Comparison of ENCODE assay signal across 18 cellular contexts in the genomic region with DNA sequence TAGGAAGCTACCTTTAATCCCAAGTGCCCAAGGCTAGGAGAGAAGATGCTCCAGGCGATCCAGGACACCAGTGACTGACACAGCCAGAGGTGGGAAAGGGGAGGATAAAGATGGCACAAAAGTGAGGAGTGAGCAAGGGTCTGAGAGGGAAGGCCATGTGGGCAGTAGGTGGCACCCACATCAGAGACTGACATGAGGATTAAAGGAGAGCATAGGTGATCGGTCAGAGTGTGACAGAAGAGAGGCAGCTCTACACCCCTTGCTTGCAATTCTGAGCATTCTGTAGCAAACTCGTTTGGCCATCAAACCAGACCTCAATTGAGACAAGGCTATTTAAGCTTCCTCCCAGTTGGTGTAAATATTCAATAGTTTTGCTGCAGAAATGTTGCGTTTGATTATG. TPM values are rescaled to one million over a fixed set of nuclear protein-coding genes. Genes with fewer than 3 reads are reported as not detected.
DNase-seq lines count a peak whose midpoint lies in the region; ATAC-seq and TF ChIP-seq lines count a peak whose summit lies in the region.
"Had no signal": no experiment of that assay in that cellular context is flagged by ENCODE, and none has a peak within 500 bp of the region (broad histone marks: within the 10 kb centered on the region; RNA-seq: fewer than 3 reads in every experiment).

No MANE protein-coding gene starts in this region.

- H3K18ac ChIP-seq in H9 (ENCODE audit: insufficient read length, low read depth, low read length), result no peak overlapping the region

- H3K23ac ChIP-seq in H9 (ENCODE audit: insufficient read length, low read depth, low read length), result no peak overlapping the region

- no peaks in the 10 kb centered on the region for H3K4me1 ChIP-seq in H9 (ENCODE audit: insufficient read depth, low read length)
- H3K4me1 ChIP-seq in spleen, result peaks cover 0 to 67% (median 34%) of the 10 kb centered on the region in 6 donors
- H3K4me1 ChIP-seq: A549 had no signal

- H2AK5ac ChIP-seq in H9 (ENCODE audit: insufficient read length, low read length), result no peak overlapping the region

- WGBS in H9 (ENCODE audit: extremely low coverage, insufficient read length, low lambda C conversion rate), result no CpG with 5 or more reads among the region's 4 CpGs
- 62 to 77% (median 73%) methylated on average over 4 of the region's 4 CpGs for WGBS in spleen, 5 donors

- no peak overlapping the region for H3K4ac ChIP-seq in H9 (ENCODE audit: low read depth, low read length)

- no peak overlapping the region for H3K4me2 ChIP-seq in H9 (ENCODE audit: insufficient read depth, insufficient read length, low read length)
- H3K4me2 ChIP-seq: A549 had no signal

- no peaks in the 10 kb centered on the region for H4K20me1 ChIP-seq in H9 (ENCODE audit: control insufficient read depth, insufficient read depth, insufficient read length)

- H3K27ac ChIP-seq in H9 (ENCODE audit: insufficient read length, low read depth, low read length) (no peak overlapping the region), spleen (peak overlapping the region; percentile 53 to 90 (median 76))

- H2BK12ac ChIP-seq in H9 (ENCODE audit: insufficient read length, low read depth, low read length), result no peak overlapping the region

- CTCF ChIA-PET in activated CD4-positive, alpha-beta T cell treated with anti-CD3 and anti-CD28 coated beads for 36 hours (lab: Charles Lee), result interaction anchor here (0.6 to 10.6 kb wide), 9 partner anchors 8 to 348 kb away, joined by 3 to 130 read pairs (median 6); a partner anchor contains a TSS

- ATAC-seq in activated CD4-positive, alpha-beta T cell treated with anti-CD3 and anti-CD28 coated beads for 36 hours, result peak; percentile 27
- ATAC-seq in activated T-helper 17 cell treated with anti-CD3 and anti-CD28 coated beads, Interleukin-2, amount 50 U/mL, for 72 hours (replicated peaks), result peak; percentile 34
- ATAC-seq in GM18868 (IDR thresholded peaks at IDR 0.05; ENCODE audit: unreplicated experiment), result no peak

- no peaks in the 10 kb centered on the region for H3K23me2 ChIP-seq in H9 (ENCODE audit: insufficient read length, low read depth, low read length, poor library complexity, severe bottlenecking)

- no peak overlapping the region for H2BK5ac ChIP-seq in H9 (ENCODE audit: insufficient read length, low read length)

- no peak overlapping the region for H3T11ph ChIP-seq in H9 (ENCODE audit: low read length)

- H3K9ac ChIP-seq in H9 (ENCODE audit: extremely low read depth, insufficient read length, low read length), result no peak overlapping the region

- H2BK15ac ChIP-seq in H9 (ENCODE audit: low read depth, low read length), result no peak overlapping the region

- H2BK120ac ChIP-seq in H9 (ENCODE audit: low read depth, low read length, poor library complexity, severe bottlenecking), result no peak overlapping the region

- H3K79me1 ChIP-seq in H9 (ENCODE audit: insufficient read depth, low read depth, low read length, poor library complexity, severe bottlenecking), result no peaks in the 10 kb centered on the region

- no peak overlapping the region for H3K14ac ChIP-seq in H9 (ENCODE audit: insufficient read depth, low read length)

- H3K27me3 ChIP-seq in H9 (ENCODE audit: insufficient read depth, low read length) (no peaks in the 10 kb centered on the region; the same call in 1 of the 2 replicates), spleen (replicated peaks in 1 of 7) (no peaks in the 10 kb centered on the region)

- peak overlapping the region; percentile 94 for H3K27ac Mint-ChIP-seq in activated CD4-positive, alpha-beta T cell treated with anti-CD3 and anti-CD28 coated beads for 36 hours
- peak overlapping the region in 2 of 3 experiments; percentile 26 to 49; a peak in 2 of 7 replicates for H3K27ac Mint-ChIP-seq in H9
- H3K27ac Mint-ChIP-seq in activated T-helper 17 cell treated with anti-CD3 and anti-CD28 coated beads, Interleukin-2, amount 50 U/mL, for 72 hours, result peak overlapping the region; percentile 80
- H3K27ac Mint-ChIP-seq: HFFc6 had no signal

- no peak overlapping the region for H3K56ac ChIP-seq in H9 (ENCODE audit: insufficient read length, low read depth, low read length)

- peaks cover 45% of the 10 kb centered on the region for H3K36me3 Mint-ChIP-seq in activated CD4-positive, alpha-beta T cell treated with anti-CD3 and anti-CD28 coated beads for 36 hours (ENCODE audit: low read depth)
- H3K36me3 Mint-ChIP-seq in H9 (ENCODE audit: insufficient read depth in 1 of 3, low read depth in 3 of 3), result peaks cover 0 to 2% (median 0%) of the 10 kb centered on the region in 3 experiments; a peak in 4 of 7 replicates
- H3K36me3 Mint-ChIP-seq in activated T-helper 17 cell treated with anti-CD3 and anti-CD28 coated beads, Interleukin-2, amount 50 U/mL, for 72 hours (ENCODE audit: low read depth), result peaks cover 49% of the 10 kb centered on the region

- no peaks in the 10 kb centered on the region for H3K9me3 Mint-ChIP-seq in activated CD4-positive, alpha-beta T cell treated with anti-CD3 and anti-CD28 coated beads for 36 hours (ENCODE audit: low read depth)
- H3K9me3 Mint-ChIP-seq in H9, result no peaks in the 10 kb centered on the region
- no peaks in the 10 kb centered on the region for H3K9me3 Mint-ChIP-seq in activated T-helper 17 cell treated with anti-CD3 and anti-CD28 coated beads, Interleukin-2, amount 50 U/mL, for 72 hours
- H3K9me3 Mint-ChIP-seq: HFFc6 had no signal

- H4K91ac ChIP-seq in H9 (ENCODE audit: insufficient read length, low read depth, low read length), result no peak overlapping the region

- peaks cover 0 to 25% (median 2%) of the 10 kb centered on the region in 6 donors for H3K36me3 ChIP-seq in spleen

- DNase-seq in activated CD4-positive, alpha-beta T cell treated with anti-CD3 and anti-CD28 coated beads for 36 hours, result peak; percentile 36
- no peak for DNase-seq in activated CD4-positive, alpha-beta T cell treated with anti-CD3 and anti-CD28 coated beads for 48 hours
- DNase-seq in H9 (no peak), spleen (no peak), A172 (ENCODE audit: low spot score) (no peak), COLO829 (ENCODE audit: low spot score) (no peak)
- DNase-seq: DMS153, HFFc6, NCI-H2227 treated with DMSO at 0.1 percent for 48 hours, OCI-M1, small intestine, trophoblast cell had no signal

- peak overlapping the region; percentile 86 for H3K4me3 Mint-ChIP-seq in activated CD4-positive, alpha-beta T cell treated with anti-CD3 and anti-CD28 coated beads for 36 hours
- no peak overlapping the region for H3K4me3 Mint-ChIP-seq in H9
- H3K4me3 Mint-ChIP-seq in activated T-helper 17 cell treated with anti-CD3 and anti-CD28 coated beads, Interleukin-2, amount 50 U/mL, for 72 hours, result peak overlapping the region; percentile 96
- H3K4me3 Mint-ChIP-seq: HFFc6 had no signal

- H4K5ac ChIP-seq in H9 (ENCODE audit: insufficient read length, low read depth, low read length), result no peak overlapping the region

- no peaks in the 10 kb centered on the region for H3K27me3 Mint-ChIP-seq in activated CD4-positive, alpha-beta T cell treated with anti-CD3 and anti-CD28 coated beads for 36 hours
- no peaks in the 10 kb centered on the region for H3K27me3 Mint-ChIP-seq in H9 (ENCODE audit: low read depth)
- no peaks in the 10 kb centered on the region for H3K27me3 Mint-ChIP-seq in activated T-helper 17 cell treated with anti-CD3 and anti-CD28 coated beads, Interleukin-2, amount 50 U/mL, for 72 hours

- no peak for TF ChIP-seq CTCF in H9 (conservative IDR thresholded peaks at IDR 0.05)
- no peak for TF ChIP-seq CTCF in spleen (IDR thresholded peaks at IDR 0.05 in 8 of 11, conservative IDR thresholded peaks at IDR 0.05 in 3 of 11)

- H4K8ac ChIP-seq in H9 (replicated peaks; ENCODE audit: insufficient read length, low read depth, low read length), result no peak overlapping the region

- peaks cover 69% of the 10 kb centered on the region for H3K4me1 Mint-ChIP-seq in activated CD4-positive, alpha-beta T cell treated with anti-CD3 and anti-CD28 coated beads for 36 hours
- peaks cover 10 to 22% of the 10 kb centered on the region in 2 experiments for H3K4me1 Mint-ChIP-seq in H9
- H3K4me1 Mint-ChIP-seq in activated T-helper 17 cell treated with anti-CD3 and anti-CD28 coated beads, Interleukin-2, amount 50 U/mL, for 72 hours, result peaks cover 26% of the 10 kb centered on the region

- POLR2A ChIA-PET in activated CD4-positive, alpha-beta T cell treated with anti-CD3 and anti-CD28 coated beads for 36 hours (lab: Charles Lee), result interaction anchor here (0.6 to 4.3 kb wide), 6 partner anchors 8 to 453 kb away, joined by 3 to 35 read pairs (median 6); a partner anchor contains a TSS

- intact Hi-C loops in activated CD4-positive, alpha-beta T cell treated with anti-CD3 and anti-CD28 coated beads for 36 hours (cut with DNase I, micrococcal nuclease), result loop anchor here (1.0 to 5.0 kb wide), 2 partner anchors 14 to 338 kb away; no protein-coding TSS in a partner anchor
- intact Hi-C loops in spleen (cut with DNase I; ENCODE audit: low total_unique reads), result no loop called here

- TF ChIP-seq POLR2A in spleen (IDR thresholded peaks at IDR 0.05), result no peak

- peak overlapping the region in 1 of 8 donors; percentile 76 for H3K4me3 ChIP-seq in spleen
- H3K4me3 ChIP-seq: A549, lung had no signal

- no peak overlapping the region for H2AFZ ChIP-seq in H9 (ENCODE audit: low read length)

- H3K9me3 ChIP-seq in H9 (ENCODE audit: control insufficient read depth, low read depth, low read length) (no peaks in the 10 kb centered on the region), spleen (no peaks in the 10 kb centered on the region)
- H3K9me3 ChIP-seq: A549 had no signal

- H2BK20ac ChIP-seq in H9 (ENCODE audit: low read depth, low read length, poor library complexity, severe bottlenecking), result no peak overlapping the region

- H3K79me2 ChIP-seq in H9 (ENCODE audit: insufficient read depth, low read length), result no peaks in the 10 kb centered on the region

RNA-seq across cellular contexts. Expression of a gene that starts 0.7 kb away (rescaled TPM):
- total RNA-seq in activated CD4-positive, alpha-beta T cell treated with anti-CD3 and anti-CD28 coated beads for 36 hours, result 100 to 1,000 TPM in 1 of 2 experiments, 10 to 100 TPM in 1; 85.4 to 116 TPM
- total RNA-seq in H9 (2021), result 0.29 and 0.37 TPM in 2 replicates
- total RNA-seq in activated T-helper 17 cell treated with anti-CD3 and anti-CD28 coated beads, Interleukin-2, amount 50 U/mL, for 72 hours, result 10 to 100 TPM; 21.1 to 42.1 TPM
- 10 to 100 TPM; 49.2 to 97.2 (median 59.2) TPM for total RNA-seq in spleen
- 100 to 1,000 TPM; 128 to 193 (median 178) TPM for polyA plus RNA-seq in spleen
- not detected in 2 replicates for total RNA-seq in A172 (2014; rRNA removed; shearing (Covaris generic))
- total RNA-seq: dermis microvascular lymphatic vessel endothelial cell, osteoblast had no signal
- polyA plus RNA-seq: A549 had no signal

RNA-seq across cellular contexts. Expression of a gene that starts 7.8 kb away (rescaled TPM):
- 10 to 100 TPM; 27.4 to 40.8 TPM for total RNA-seq in activated CD4-positive, alpha-beta T cell treated with anti-CD3 and anti-CD28 coated beads for 36 hours
- total RNA-seq in H9 (2021) (1.4 and 2.3 TPM in 2 replicates), spleen (10 to 100 TPM; 35.6 to 50.1 (median 42.0) TPM)
- 10 to 100 TPM; 24.1 to 28.2 TPM for total RNA-seq in activated T-helper 17 cell treated with anti-CD3 and anti-CD28 coated beads, Interleukin-2, amount 50 U/mL, for 72 hours
- polyA plus RNA-seq in spleen, result 10 to 100 TPM; 15.0 to 17.1 (median 15.9) TPM
- total RNA-seq in A172 (2014; rRNA removed; shearing (Covaris generic)), result 2.6 and 3.4 TPM in 2 replicates

RNA-seq across cellular contexts. Expression of a gene that starts 26.4 kb away (rescaled TPM):
- 10 to 100 TPM; 34.5 to 52.3 TPM for total RNA-seq in activated CD4-positive, alpha-beta T cell treated with anti-CD3 and anti-CD28 coated beads for 36 hours
- total RNA-seq in H9 (2021) (10.3 TPM in 2 replicates), spleen (10 to 100 TPM; 18.5 to 32.5 (median 24.2) TPM)
- 10 to 100 TPM; 19.9 to 81.8 TPM for total RNA-seq in activated T-helper 17 cell treated with anti-CD3 and anti-CD28 coated beads, Interleukin-2, amount 50 U/mL, for 72 hours
- polyA plus RNA-seq in spleen, result 10 to 100 TPM; 11.0 to 20.7 (median 17.9) TPM
- total RNA-seq in A172 (2014; rRNA removed; shearing (Covaris generic)), result 0.33 and 3.2 TPM in 2 replicates

RNA-seq across cellular contexts. Expression of a gene that starts 49.0 kb away (rescaled TPM):
- total RNA-seq in activated CD4-positive, alpha-beta T cell treated with anti-CD3 and anti-CD28 coated beads for 36 hours, result 100 to 1,000 TPM; 232 to 275 TPM
- total RNA-seq in H9 (2021) (321 and 329 TPM in 2 replicates), spleen (10 to 100 TPM; 34.0 to 94.0 (median 89.3) TPM)
- total RNA-seq in activated T-helper 17 cell treated with anti-CD3 and anti-CD28 coated beads, Interleukin-2, amount 50 U/mL, for 72 hours, result 100 to 1,000 TPM; 262 to 317 TPM
- polyA plus RNA-seq in spleen, result 100 to 1,000 TPM in 2 of 3 donors, 10 to 100 TPM in 1; 73.4 to 137 (median 109) TPM
- total RNA-seq in A172 (2014; rRNA removed; shearing (Covaris generic)), result 116 and 166 TPM in 2 replicates

RNA-seq across cellular contexts. Expression of a gene that starts 49.9 kb away (rescaled TPM):
- total RNA-seq in activated CD4-positive, alpha-beta T cell treated with anti-CD3 and anti-CD28 coated beads for 36 hours, result 100 to 1,000 TPM; 199 to 210 TPM
- total RNA-seq in H9 (2021) (105 and 114 TPM in 2 replicates), spleen (10 to 100 TPM; 29.9 to 49.2 (median 39.6) TPM)
- total RNA-seq in activated T-helper 17 cell treated with anti-CD3 and anti-CD28 coated beads, Interleukin-2, amount 50 U/mL, for 72 hours, result 100 to 1,000 TPM; 167 to 176 TPM
- polyA plus RNA-seq in spleen, result 10 to 100 TPM; 12.0 to 14.1 (median 14.0) TPM
- total RNA-seq in A172 (2014; rRNA removed; shearing (Covaris generic)), result 46.2 and 60.2 TPM in 2 replicates

Comparison
In these comparisons a context has a peak if more than half of its experiments do, and no peak if none do; other contexts are left out.
1. H3K27ac Mint-ChIP-seq: peak in every context shown above with its lines; median percentile 94 in activated CD4-positive, alpha-beta T cell treated with anti-CD3 and anti-CD28 coated beads for 36 hours; 80 in activated T-helper 17 cell treated with anti-CD3 and anti-CD28 coated beads, Interleukin-2, amount 50 U/mL, for 72 hours; 38 in H9.
2. H3K4me3 Mint-ChIP-seq: peak in activated CD4-positive, alpha-beta T cell treated with anti-CD3 and anti-CD28 coated beads for 36 hours (single experiment) and activated T-helper 17 cell treated with anti-CD3 and anti-CD28 coated beads, Interleukin-2, amount 50 U/mL, for 72 hours (single experiment); none in H9 (0 of 2).
3. RNA of a gene that starts 0.7 kb away (total RNA-seq): 85.4 to 116 TPM in activated CD4-positive, alpha-beta T cell treated with anti-CD3 and anti-CD28 coated beads for 36 hours, 49.2 to 97.2 TPM in spleen and 21.1 to 42.1 TPM in activated T-helper 17 cell treated with anti-CD3 and anti-CD28 coated beads, Interleukin-2, amount 50 U/mL, for 72 hours; 0.29 to 0.37 TPM in H9 and not detected in A172; every median in the first group is over 10 times any median in the second.